Comparison of ENCODE assay signal across 11 cellular contexts in genomic region chr2:108460345-108461037, GRCh38. TPM values are rescaled to one million over a fixed set of nuclear protein-coding genes. Genes with fewer than 3 reads are reported as not detected.
DNase-seq lines count a peak whose midpoint lies in the region; ATAC-seq and TF ChIP-seq lines count a peak whose summit lies in the region.
"Had no signal": no experiment of that assay in that cellular context is flagged by ENCODE, and none has a peak within 500 bp of the region (broad histone marks: within the 10 kb centered on the region; RNA-seq: fewer than 3 reads in every experiment).

No MANE protein-coding gene starts in this region.

- 69 to 81% methylated on average over 4 of the region's 4 CpGs for WGBS in gastroesophageal sphincter (ENCODE audit: low coverage in 1 of 2), 2 donors

- intact Hi-C loops in activated CD4-positive, alpha-beta T cell treated with anti-CD3 and anti-CD28 coated beads, Interleukin-2, amount 10 ng/mL, durations not matched to agents 24 days and 14 days (cut with micrococcal nuclease), result no loop called here
- intact Hi-C loops in A673 (cut with micrococcal nuclease; ENCODE audit: unreplicated experiment), result no loop called here

- DNase-seq in activated CD4-positive, alpha-beta T cell treated with anti-CD3 and anti-CD28 coated beads, Interleukin-2, amount 10 ng/mL, durations not matched to agents 24 days and 14 days, result no peak
- DNase-seq in activated CD4-positive, alpha-beta T cell treated with anti-CD3 and anti-CD28 coated beads, Interleukin-2, amount 50 U/mL, for 1 hour, result no peak
- DNase-seq in endothelial cell (ENCODE audit: low spot score), result no peak
- no peak for DNase-seq in stimulated activated CD4-positive, alpha-beta T cell treated with anti-CD3 and anti-CD28 coated beads, Interleukin-15, amount 100 ng/mL, for 24 hours
- DNase-seq in A673 (ENCODE audit: low spot score), result no peak
- DNase-seq: NCI-H1105 had no signal

- POLR2A ChIA-PET in A673 (lab: Charles Lee; ENCODE audit: low non-redundant PET), result no interaction called here

- peaks cover 29% of the 10 kb centered on the region for H3K4me1 Mint-ChIP-seq in activated CD4-positive, alpha-beta T cell treated with anti-CD3 and anti-CD28 coated beads, Interleukin-2, amount 10 ng/mL, durations not matched to agents 24 days and 14 days
- peaks cover 14% of the 10 kb centered on the region for H3K4me1 Mint-ChIP-seq in endothelial cell (ENCODE audit: unreplicated experiment)

- H3K27me3 Mint-ChIP-seq in activated CD4-positive, alpha-beta T cell treated with anti-CD3 and anti-CD28 coated beads, Interleukin-2, amount 10 ng/mL, durations not matched to agents 24 days and 14 days, result no peaks in the 10 kb centered on the region
- peaks cover 4% of the 10 kb centered on the region for H3K27me3 Mint-ChIP-seq in endothelial cell (ENCODE audit: unreplicated experiment)

- peak overlapping the region; percentile 51 for H3K27ac Mint-ChIP-seq in activated CD4-positive, alpha-beta T cell treated with anti-CD3 and anti-CD28 coated beads, Interleukin-2, amount 10 ng/mL, durations not matched to agents 24 days and 14 days
- no peak overlapping the region for H3K27ac Mint-ChIP-seq in endothelial cell (ENCODE audit: unreplicated experiment)

- H3K36me3 Mint-ChIP-seq in activated CD4-positive, alpha-beta T cell treated with anti-CD3 and anti-CD28 coated beads, Interleukin-2, amount 10 ng/mL, durations not matched to agents 24 days and 14 days (ENCODE audit: low read depth), result peaks cover 86% of the 10 kb centered on the region
- H3K36me3 Mint-ChIP-seq in endothelial cell (ENCODE audit: low read depth, unreplicated experiment), result peaks cover 71% of the 10 kb centered on the region

- peaks cover 30% of the 10 kb centered on the region for H3K9me3 Mint-ChIP-seq in activated CD4-positive, alpha-beta T cell treated with anti-CD3 and anti-CD28 coated beads, Interleukin-2, amount 10 ng/mL, durations not matched to agents 24 days and 14 days
- no peaks in the 10 kb centered on the region for H3K9me3 Mint-ChIP-seq in endothelial cell (ENCODE audit: unreplicated experiment)

- ATAC-seq in GM21447 (IDR thresholded peaks at IDR 0.05; ENCODE audit: unreplicated experiment), result peak; percentile 92
- ATAC-seq in HG03159 (IDR thresholded peaks at IDR 0.05; ENCODE audit: unreplicated experiment), result peak; percentile 81
- ATAC-seq in gastroesophageal sphincter, result no peak
- ATAC-seq: A549 had no signal

- H3K4me1 ChIP-seq in gastroesophageal sphincter, result no peaks in the 10 kb centered on the region
- no peaks in the 10 kb centered on the region for H3K4me1 ChIP-seq in A673 (ENCODE audit: insufficient read depth, low read length, poor library complexity, severe bottlenecking)
- H3K4me1 ChIP-seq: A549, breast epithelium had no signal

- TF ChIP-seq CTCF in endothelial cell (IDR thresholded peaks at IDR 0.05; ENCODE audit: unreplicated experiment) (no peak), gastroesophageal sphincter (IDR thresholded peaks at IDR 0.05) (no peak), A673 (conservative IDR thresholded peaks at IDR 0.05; ENCODE audit: low read depth, low read length) (no peak)

- CTCF ChIA-PET in A673 (lab: Charles Lee), result no interaction called here

- no peak for TF ChIP-seq POLR2A in gastroesophageal sphincter (IDR thresholded peaks at IDR 0.05)

- H3K4me3 Mint-ChIP-seq in activated CD4-positive, alpha-beta T cell treated with anti-CD3 and anti-CD28 coated beads, Interleukin-2, amount 10 ng/mL, durations not matched to agents 24 days and 14 days, result peak overlapping the region; percentile 27
- peak overlapping the region; percentile 22 for H3K4me3 Mint-ChIP-seq in endothelial cell (ENCODE audit: unreplicated experiment)

- H3K27ac ChIP-seq in gastroesophageal sphincter, result no peak overlapping the region
- no peak overlapping the region for H3K27ac ChIP-seq in A673 (ENCODE audit: low read depth, low read length, poor library complexity, severe bottlenecking)
- H3K27ac ChIP-seq: A549, breast epithelium had no signal

- no peak for TF ChIP-seq EP300 in gastroesophageal sphincter (IDR thresholded peaks at IDR 0.05)

- H3K9me3 ChIP-seq in gastroesophageal sphincter, result peaks cover 0 to 16% (median 0%) of the 10 kb centered on the region in 3 donors
- no peaks in the 10 kb centered on the region for H3K9me3 ChIP-seq in A673 (ENCODE audit: low read depth, low read length, poor library complexity, severe bottlenecking)

- H3K4me3 ChIP-seq in gastroesophageal sphincter (no peak overlapping the region), A673 (ENCODE audit: low read depth, low read length, poor library complexity, severe bottlenecking) (no peak overlapping the region)
- H3K4me3 ChIP-seq: A549, breast epithelium had no signal

- peaks cover 0 to 91% of the 10 kb centered on the region in 2 donors for H3K36me3 ChIP-seq in gastroesophageal sphincter
- peaks cover 24% of the 10 kb centered on the region for H3K36me3 ChIP-seq in A673 (ENCODE audit: insufficient read depth, low read length, poor library complexity, severe bottlenecking)
- H3K36me3 ChIP-seq: breast epithelium had no signal

- H3K27me3 ChIP-seq in gastroesophageal sphincter (no peaks in the 10 kb centered on the region), A673 (replicated peaks; ENCODE audit: insufficient read depth, low read depth, low read length, poor library complexity) (no peaks in the 10 kb centered on the region)
- H3K27me3 ChIP-seq: breast epithelium had no signal

- no TSS peak for BruUV-seq in A673 (replicated peaks; lab: Mats Ljungman, UMichigan)

RNA-seq across cellular contexts. Expression of gene GCC2, which starts 11.5 kb away (rescaled TPM):
- 38.1 and 43.4 TPM in 2 replicates for total RNA-seq in activated CD4-positive, alpha-beta T cell treated with anti-CD3 and anti-CD28 coated beads, Interleukin-2, amount 10 ng/mL, durations not matched to agents 24 days and 14 days
- 64.9 TPM for total RNA-seq in endothelial cell (ENCODE audit: unreplicated experiment)
- 10 to 100 TPM; 24.0 to 41.6 (median 33.4) TPM for total RNA-seq in gastroesophageal sphincter
- 25.4 and 27.2 TPM in 2 replicates for total RNA-seq in A673 (2021)
